21 cellular contexts compared by ENCODE assay signal in genomic region chr11:44403587-44404322, GRCh38.
A peak's percentile ranks its signal among the peaks of the same experiment; 100 is the strongest.
DNase-seq lines count a peak whose midpoint lies in the region; ATAC-seq, FAIRE-seq and TF ChIP-seq lines count a peak whose summit lies in the region.
"Had no signal": no experiment of that assay in that cellular context is flagged by ENCODE, and none has a peak within 500 bp of the region (broad histone marks: within the 10 kb centered on the region; RNA-seq: fewer than 3 reads in every experiment).

No MANE protein-coding gene starts in this region.

- H3K36me3 ChIP-seq in IMR-90 (ENCODE audit: control insufficient read depth, insufficient read depth, low read length) (no peaks in the 10 kb centered on the region), OCI-LY3 (replicated peaks; ENCODE audit: low read depth, low read length) (no peaks in the 10 kb centered on the region), H1 (ENCODE audit: control insufficient read depth in 2 of 4, insufficient read depth in 4 of 4, low read length in 3 of 4) (no peaks in the 10 kb centered on the region), mesendoderm (ENCODE audit: control insufficient read depth, insufficient read depth, low read length) (no peaks in the 10 kb centered on the region)

- in situ Hi-C loops in IMR-90 (cut with MboI; ENCODE audit: low sequenced_read_pairs), result no loop called here

- no peaks in the 10 kb centered on the region for H3K4me1 ChIP-seq in A549
- H3K4me1 ChIP-seq in IMR-90 (ENCODE audit: control insufficient read depth, insufficient read depth, low read length), result no peaks in the 10 kb centered on the region
- peaks cover 56% of the 10 kb centered on the region for H3K4me1 ChIP-seq in OCI-LY3 (ENCODE audit: low read length)
- no peaks in the 10 kb centered on the region; a peak in 1 of 7 replicates for H3K4me1 ChIP-seq in H1 (replicated peaks in 1 of 4; ENCODE audit: control insufficient read depth in 3 of 4, insufficient read depth in 4 of 4, low read length in 3 of 4)
- H3K4me1 ChIP-seq in mesendoderm (ENCODE audit: control insufficient read depth, low read depth, low read length), result no peaks in the 10 kb centered on the region

- H3K56ac ChIP-seq in IMR-90 (ENCODE audit: extremely low read depth, insufficient read depth, low read length) (no peak overlapping the region), H1 (replicated peaks; ENCODE audit: insufficient read length, low read depth, low read length) (no peak overlapping the region), mesendoderm (ENCODE audit: low read length) (no peak overlapping the region)

- CTCF ChIA-PET in A549 (lab: Yijun Ruan, JAX), result interaction anchor here (1.3 to 1.5 kb wide), 2 partner anchors 14 to 24 kb away, joined by 3 to 6 read pairs; no protein-coding TSS in a partner anchor
- CTCF ChIA-PET in IMR-90 (lab: Yijun Ruan, JAX), result no interaction called here
- CTCF ChIA-PET in H1 (lab: Charles Lee; ENCODE audit: partially characterized antibody), result interaction anchor here (0.8 to 1.9 kb wide), 4 partner anchors 14 to 38 kb away, joined by 3 to 4 read pairs (median 4); no protein-coding TSS in a partner anchor

- no peaks in the 10 kb centered on the region for H3K23me2 ChIP-seq in H1 (ENCODE audit: low read depth, low read length)

- H2BK15ac ChIP-seq in IMR-90 (ENCODE audit: low read depth, low read length) (no peak overlapping the region), H1 (ENCODE audit: low read length) (no peak overlapping the region), mesendoderm (replicated peaks; ENCODE audit: low read depth) (no peak overlapping the region)

- no peaks in the 10 kb centered on the region for H4K20me1 ChIP-seq in IMR-90 (ENCODE audit: insufficient read depth, low read length)
- H4K20me1 ChIP-seq in OCI-LY3 (ENCODE audit: insufficient read depth, low read length), result no peaks in the 10 kb centered on the region
- no peaks in the 10 kb centered on the region for H4K20me1 ChIP-seq in H1 (replicated peaks in 1 of 2; ENCODE audit: control insufficient read depth in 1 of 2, insufficient read depth in 2 of 2, low read length in 2 of 2)

- H2AK9ac ChIP-seq in IMR-90 (replicated peaks; ENCODE audit: low read depth, low read length, poor library complexity), result no peak overlapping the region

- DNase-seq in A549 (ENCODE audit: low read depth in 1 of 2, low spot score in 1 of 2) (no peak), IMR-90 (no peak), H1 (ENCODE audit: low read depth in 1 of 2, low spot score in 2 of 2) (no peak), mesendoderm (no peak), NCI-H1105 (lab: John Stamatoyannopoulos, UW) (no peak), left lobe of liver (ENCODE audit: low spot score) (no peak)
- DNase-seq: 8988T; ACHN; C1 segment of cervical spinal cord; Calu3; CD4-positive, alpha-beta T cell; DMS153; DND-41; GDM1 had no signal

- H3K9ac ChIP-seq in IMR-90 (ENCODE audit: low read depth, low read length) (no peak overlapping the region), OCI-LY3 (ENCODE audit: low read length) (no peak overlapping the region), H1 (replicated peaks in 1 of 4; ENCODE audit: extremely low read depth in 1 of 4, low read depth in 3 of 4, low read length in 3 of 4) (no peak overlapping the region), mesendoderm (ENCODE audit: low read length) (no peak overlapping the region)

- H2AK5ac ChIP-seq in IMR-90 (ENCODE audit: low read depth, low read length), result no peak overlapping the region
- no peak overlapping the region for H2AK5ac ChIP-seq in H1 (ENCODE audit: low read depth, low read length)
- no peak overlapping the region for H2AK5ac ChIP-seq in mesendoderm (ENCODE audit: low read length)

- H2BK5ac ChIP-seq in IMR-90 (ENCODE audit: low read depth, low read length, poor library complexity, severe bottlenecking) (no peak overlapping the region), H1 (ENCODE audit: low read depth, low read length) (no peak overlapping the region), mesendoderm (ENCODE audit: low read length) (no peak overlapping the region)

- H4K8ac ChIP-seq in IMR-90 (ENCODE audit: low read depth in 2 of 2, low read length in 2 of 2), result no peak overlapping the region
- H4K8ac ChIP-seq in H1 (ENCODE audit: extremely low read depth, insufficient read depth, low read length), result no peak overlapping the region
- no peak overlapping the region for H4K8ac ChIP-seq in mesendoderm (ENCODE audit: low read depth, low read length)

- H2BK12ac ChIP-seq in H1 (ENCODE audit: low read depth, low read length), result no peak overlapping the region

- no peak for TF ChIP-seq POLR2A in A549 (IDR thresholded peaks at IDR 0.05; ENCODE audit: low read length)
- TF ChIP-seq POLR2A in IMR-90 (IDR thresholded peaks at IDR 0.05; ENCODE audit: low read depth, low read length), result no peak
- no peak for TF ChIP-seq POLR2A in H1 (IDR thresholded peaks at IDR 0.05; ENCODE audit: control extremely low read depth in 1 of 2, low read depth in 2 of 2, low read length in 2 of 2)

- no peaks in the 10 kb centered on the region for H3K9me1 ChIP-seq in IMR-90 (ENCODE audit: insufficient read depth, low read length)

- peak overlapping the region; percentile 54 for H2AFZ ChIP-seq in IMR-90 (replicated peaks; ENCODE audit: low read length, poor library complexity)
- no peak overlapping the region for H2AFZ ChIP-seq in OCI-LY3 (ENCODE audit: low read depth, low read length)
- H2AFZ ChIP-seq in H1 (ENCODE audit: low read length), result no peak overlapping the region

- 27% methylated on average over 6 of the region's 6 CpGs for WGBS in A549 (ENCODE audit: missing lambda C conversion rate)
- 80% methylated on average over 1 of the region's 6 CpGs; no CpG with 5 or more reads in 1 of the 2 experiments for WGBS in IMR-90 (ENCODE audit: extremely low coverage in 2 of 2, insufficient read length in 1 of 2), 2 experiments
- 80% methylated on average over 6 of the region's 6 CpGs; no CpG with 5 or more reads in 1 of the 2 experiments for WGBS in H1 (ENCODE audit: extremely low coverage in 1 of 2, insufficient coverage in 1 of 2, insufficient read length in 1 of 2, insufficient replicate concordance in 2 of 2, low coverage in 1 of 2, low lambda C conversion rate in 2 of 2, missing lambda C conversion rate in 1 of 2), 2 experiments
- no CpG with 5 or more reads among the region's 6 CpGs for WGBS in mesendoderm (ENCODE audit: extremely low coverage, insufficient coverage, low lambda C conversion rate)

- H4K91ac ChIP-seq in IMR-90 (ENCODE audit: insufficient read depth, low read depth, low read length), result no peak overlapping the region
- H4K91ac ChIP-seq in H1 (replicated peaks; ENCODE audit: insufficient read length, low read length), result no peak overlapping the region

- H3K23ac ChIP-seq in IMR-90 (ENCODE audit: low read depth, low read length) (no peak overlapping the region), H1 (ENCODE audit: insufficient read length) (no peak overlapping the region), mesendoderm (ENCODE audit: low read length) (no peak overlapping the region)

- no peak overlapping the region for H3K4me2 ChIP-seq in A549
- no peak overlapping the region for H3K4me2 ChIP-seq in IMR-90 (ENCODE audit: low read depth, low read length)
- peak overlapping the region; percentile 21; the same call in 1 of the 2 replicates for H3K4me2 ChIP-seq in OCI-LY3 (ENCODE audit: low read length)
- H3K4me2 ChIP-seq in H1 (ENCODE audit: insufficient read depth in 1 of 2, low read depth in 2 of 2, low read length in 2 of 2), result no peak overlapping the region
- H3K4me2 ChIP-seq in mesendoderm (ENCODE audit: low read length), result no peak overlapping the region

- H3K79me1 ChIP-seq in IMR-90 (ENCODE audit: low read depth in 1 of 2, low read length in 2 of 2) (no peaks in the 10 kb centered on the region), H1 (ENCODE audit: low read depth, low read length) (no peaks in the 10 kb centered on the region), mesendoderm (ENCODE audit: low read length) (no peaks in the 10 kb centered on the region)

- dilution Hi-C loops in IMR-90 (cut with HindIII; ENCODE audit: low sequenced_read_pairs, unreplicated experiment), result no loop called here

- H3K27me3 ChIP-seq in IMR-90 (ENCODE audit: control insufficient read depth, insufficient read depth, low read length) (peaks cover 8% of the 10 kb centered on the region), OCI-LY3 (ENCODE audit: low read depth, low read length) (peaks cover 11% of the 10 kb centered on the region; the same call in 1 of the 2 replicates), H1 (replicated peaks in 1 of 4; ENCODE audit: control insufficient read depth in 3 of 4, extremely low read depth in 1 of 4, insufficient read depth in 3 of 4, low read length in 3 of 4) (no peaks in the 10 kb centered on the region), mesendoderm (ENCODE audit: insufficient read depth, low read length, poor library complexity) (no peaks in the 10 kb centered on the region)

- TF ChIP-seq CTCF in A549 (IDR thresholded peaks at IDR 0.05), result no peak
- TF ChIP-seq CTCF in IMR-90 (conservative IDR thresholded peaks at IDR 0.05; ENCODE audit: low read depth, low read length), result no peak
- TF ChIP-seq CTCF in OCI-LY3 (IDR thresholded peaks at IDR 0.05; ENCODE audit: low read depth, low read length), result no peak
- no peak for TF ChIP-seq CTCF in H1 (IDR thresholded peaks at IDR 0.05; ENCODE audit: control extremely low read depth in 1 of 3, insufficient read depth in 1 of 3, low read depth in 1 of 3, low read length in 3 of 3)

- H3K14ac ChIP-seq in IMR-90 (replicated peaks; ENCODE audit: low read depth, low read length), result no peak overlapping the region
- H3K14ac ChIP-seq in H1 (ENCODE audit: insufficient read length), result no peak overlapping the region

- H3K4ac ChIP-seq in IMR-90 (ENCODE audit: low read depth, low read length), result no peak overlapping the region
- no peak overlapping the region for H3K4ac ChIP-seq in H1 (replicated peaks; ENCODE audit: insufficient read length, low read depth, low read length)
- no peak overlapping the region for H3K4ac ChIP-seq in mesendoderm (ENCODE audit: low read depth, low read length)

- H4K5ac ChIP-seq in IMR-90 (ENCODE audit: low read depth, low read length) (no peak overlapping the region), H1 (ENCODE audit: insufficient read length, low read depth, low read length) (no peak overlapping the region), mesendoderm (ENCODE audit: low read length) (no peak overlapping the region)

- no peaks in the 10 kb centered on the region for H3K9me3 ChIP-seq in A549
- H3K9me3 ChIP-seq in IMR-90 (ENCODE audit: control insufficient read depth, insufficient read depth, low read length), result no peaks in the 10 kb centered on the region
- no peaks in the 10 kb centered on the region for H3K9me3 ChIP-seq in OCI-LY3 (ENCODE audit: insufficient read depth, low read length)
- no peaks in the 10 kb centered on the region for H3K9me3 ChIP-seq in H1 (ENCODE audit: insufficient read depth in 2 of 2, low read depth in 1 of 2, low read length in 1 of 2)

- no TSS peak for BruUV-seq in IMR-90 (replicated peaks; lab: Mats Ljungman, UMichigan)

- H2BK20ac ChIP-seq in IMR-90 (ENCODE audit: low read depth, low read length) (no peak overlapping the region), H1 (ENCODE audit: low read length) (no peak overlapping the region)

- no peak for ATAC-seq in A549
- no peak for ATAC-seq in IMR-90 (ENCODE audit: low read depth)
- ATAC-seq in GM21515 (IDR thresholded peaks at IDR 0.05; ENCODE audit: unreplicated experiment), result no peak
- ATAC-seq in left lobe of liver, result no peak
- ATAC-seq: HCT116 had no signal

- POLR2A ChIA-PET in A549 (lab: Yijun Ruan, JAX) (no interaction called here), IMR-90 (lab: Charles Lee; ENCODE audit: unreplicated experiment) (no interaction called here), H1 (lab: Charles Lee; ENCODE audit: partially characterized antibody) (no interaction called here)

- TF ChIP-seq RAD21 in A549 (conservative IDR thresholded peaks at IDR 0.05 in 1 of 2, IDR thresholded peaks at IDR 0.05 in 1 of 2), result no peak
- TF ChIP-seq RAD21 in IMR-90 (IDR thresholded peaks at IDR 0.05; ENCODE audit: low read length), result no peak
- TF ChIP-seq RAD21 in H1 (IDR thresholded peaks at IDR 0.05 in 1 of 2, conservative IDR thresholded peaks at IDR 0.05 in 1 of 2; ENCODE audit: low read depth in 2 of 2, low read length in 2 of 2), result no peak

- H3K18ac ChIP-seq in IMR-90 (ENCODE audit: low read depth, low read length) (no peak overlapping the region), H1 (ENCODE audit: extremely low read depth, low read length) (no peak overlapping the region), mesendoderm (ENCODE audit: low read length) (no peak overlapping the region)

- intact Hi-C loops in IMR-90 (cut with micrococcal nuclease), result no loop called here

- no peak overlapping the region for H3K4me3 ChIP-seq in A549
- H3K4me3 ChIP-seq in IMR-90 (ENCODE audit: insufficient read depth, low read depth, low read length), result no peak overlapping the region
- H3K4me3 ChIP-seq in OCI-LY3 (ENCODE audit: low read length), result no peak overlapping the region
- no peak overlapping the region for H3K4me3 ChIP-seq in H1 (ENCODE audit: extremely low read depth in 1 of 4, insufficient read depth in 2 of 4, low read depth in 3 of 4, low read length in 4 of 4)
- no peak overlapping the region for H3K4me3 ChIP-seq in mesendoderm (ENCODE audit: low read length)

- no peak for FAIRE-seq in A549 (lab: Jason Lieb, UNC)
- FAIRE-seq in H1 (lab: Jason Lieb, UNC), result no peak
- FAIRE-seq: GM12892, GM19239, H54 had no signal

- TF ChIP-seq EP300 in A549 (IDR thresholded peaks at IDR 0.05) (no peak), H1 (IDR thresholded peaks at IDR 0.05; ENCODE audit: borderline replicate concordance in 1 of 2, low read depth in 2 of 2, low read length in 2 of 2) (no peak)

- no peaks in the 10 kb centered on the region for H3K79me2 ChIP-seq in OCI-LY3 (ENCODE audit: low read length)
- no peaks in the 10 kb centered on the region for H3K79me2 ChIP-seq in H1 (ENCODE audit: control insufficient read depth in 1 of 2, insufficient read depth in 2 of 2, low read length in 2 of 2)
- no peaks in the 10 kb centered on the region for H3K79me2 ChIP-seq in mesendoderm (ENCODE audit: control insufficient read depth, insufficient read depth, low read length)

- no peak overlapping the region for H2BK120ac ChIP-seq in IMR-90 (ENCODE audit: low read depth, low read length)
- no peak overlapping the region for H2BK120ac ChIP-seq in H1 (replicated peaks; ENCODE audit: low read depth, low read length)
- no peak overlapping the region for H2BK120ac ChIP-seq in mesendoderm (ENCODE audit: low read depth, low read length)

- H3K27ac ChIP-seq in A549, result no peak overlapping the region
- H3K27ac ChIP-seq in IMR-90 (ENCODE audit: insufficient read depth, low read length), result no peak overlapping the region
- no peak overlapping the region for H3K27ac ChIP-seq in OCI-LY3 (ENCODE audit: low read length)
- no peak overlapping the region for H3K27ac ChIP-seq in H1 (ENCODE audit: low read depth, low read length)
- no peak overlapping the region for H3K27ac ChIP-seq in mesendoderm (ENCODE audit: low read depth, low read length)
- H3K27ac ChIP-seq: HL-60 had no signal

Comparison
In these comparisons a context has a peak if more than half of its experiments do, and no peak if none do; other contexts are left out.
1. Of the 18 proteins assayed by ChIP-seq in both H1 and A549: peak only in H1: KDM1A; only in A549: none; in both: none; in neither: 16; mixed calls (peak in some experiments, not most) for 1.